In the genomic region with DNA sequence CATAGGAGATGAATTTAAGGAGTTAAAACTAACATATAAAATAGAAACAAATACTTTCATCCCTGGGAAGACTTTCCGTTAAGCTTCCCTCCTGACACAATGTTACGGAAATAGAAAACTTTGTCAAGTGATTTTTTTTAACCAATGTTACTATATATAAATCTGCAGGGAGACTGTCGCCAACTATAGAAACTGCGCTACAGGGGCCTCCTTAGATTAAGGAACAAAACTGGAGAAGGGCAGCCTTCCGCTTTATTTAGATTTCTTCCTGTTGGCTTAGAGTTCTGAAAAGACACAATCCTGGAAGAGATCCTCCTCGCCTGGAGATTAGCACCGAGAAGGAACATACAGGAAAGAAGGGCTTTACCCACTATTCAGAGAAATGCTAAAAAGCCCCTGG, we compare ENCODE assay signal across 8 cellular contexts. TPM values are rescaled to one million over a fixed set of nuclear protein-coding genes. Genes with fewer than 3 reads are reported as not detected.
DNase-seq lines count a peak whose midpoint lies in the region; ATAC-seq and TF ChIP-seq lines count a peak whose summit lies in the region.

No MANE protein-coding gene starts in this region.

- BruUV-seq in Panc1 (replicated peaks; lab: Mats Ljungman, UMichigan), result no TSS peak

- in situ Hi-C loops in Panc1 (cut with HindIII; ENCODE audit: low pct_unique_long_range_greater_than_20kb, low sequenced_read_pairs), result no loop called here

- peaks cover 22% of the 10 kb centered on the region for H3K4me1 ChIP-seq in Panc1 (ENCODE audit: control insufficient read depth, insufficient read depth, low read length)
- H3K4me1 ChIP-seq in rectal smooth muscle tissue (ENCODE audit: control insufficient read depth, insufficient read depth, low read length), result peaks cover 12% of the 10 kb centered on the region

- DNase-seq in ELR (ENCODE audit: low read depth) (peak; percentile 5), Panc1 (ENCODE audit: low read depth, low spot score) (no peak), foreskin fibroblast (no peak), OCI-M1 (lab: John Stamatoyannopoulos, UW) (no peak), hippocampal formation (lab: John Stamatoyannopoulos, UW) (no peak), SKM-1 (lab: John Stamatoyannopoulos, UW; ENCODE audit: unreplicated experiment) (no peak)

- CTCF ChIA-PET in Panc1 (lab: Charles Lee), result no interaction called here

- POLR2A ChIA-PET in Panc1 (lab: Charles Lee), result no interaction called here

- H3K9ac ChIP-seq in rectal smooth muscle tissue (ENCODE audit: low read length), result no peak overlapping the region

- peak overlapping the region; percentile 98 for H3K4me3 ChIP-seq in Panc1 (ENCODE audit: low read depth in 2 of 2, low read length in 2 of 2)
- peak overlapping the region; percentile 61 to 98 for H3K4me3 ChIP-seq in foreskin fibroblast (ENCODE audit: low read depth in 1 of 2, low read length in 2 of 2)
- peak overlapping the region; percentile 90 for H3K4me3 ChIP-seq in rectal smooth muscle tissue (ENCODE audit: low read length)

- no peaks in the 10 kb centered on the region for H3K9me3 ChIP-seq in Panc1 (ENCODE audit: control insufficient read depth, insufficient read depth, low read depth, low read length)

- H3K27me3 ChIP-seq in Panc1 (ENCODE audit: control insufficient read depth, insufficient read depth, low read length), result 0 out of 2 replicates have a peak, but pooled peaks cover 3% of the 10 kb centered on the region
- H3K27me3 ChIP-seq in rectal smooth muscle tissue (ENCODE audit: control insufficient read depth, insufficient read depth, low read length), result no peaks in the 10 kb centered on the region

- H3K36me3 ChIP-seq in Panc1 (ENCODE audit: control insufficient read depth, insufficient read depth, low read length) (peaks cover 3% of the 10 kb centered on the region; the same call in 1 of the 2 replicates), rectal smooth muscle tissue (ENCODE audit: control insufficient read depth, insufficient read depth, low read length) (no peaks in the 10 kb centered on the region)

- ATAC-seq in Panc1 (no peak), GM18517 (IDR thresholded peaks at IDR 0.05; ENCODE audit: unreplicated experiment) (no peak)

- TF ChIP-seq CTCF in Panc1 (IDR thresholded peaks at IDR 0.05) (no peak), foreskin fibroblast (IDR thresholded peaks at IDR 0.05; ENCODE audit: low read depth, low read length) (no peak)

- H3K27ac ChIP-seq in Panc1 (ENCODE audit: low read length), result peak overlapping the region; percentile 48
- H3K27ac ChIP-seq in rectal smooth muscle tissue (ENCODE audit: low read depth, low read length), result no peak overlapping the region

- intact Hi-C loops in Panc1 (cut with micrococcal nuclease; ENCODE audit: unreplicated experiment), result no loop called here

RNA-seq across cellular contexts. Expression of a gene that starts 1.5 kb away (rescaled TPM):
- 103 TPM for total RNA-seq in Panc1 (2021; ENCODE audit: unreplicated experiment)
- polyA plus RNA-seq in Panc1 (2012; ENCODE audit: insufficient read length), result 128 TPM
